13 cellular contexts compared by ENCODE assay signal in genomic region chr14:74239848-74240793, GRCh38. TPM values are rescaled to one million over a fixed set of nuclear protein-coding genes. Genes with fewer than 3 reads are reported as not detected.
DNase-seq lines count a peak whose midpoint lies in the region; TF ChIP-seq lines count a peak whose summit lies in the region.
"Had no signal": no experiment of that assay in that cellular context is flagged by ENCODE, and none has a peak within 500 bp of the region (broad histone marks: within the 10 kb centered on the region; RNA-seq: fewer than 3 reads in every experiment).

No MANE protein-coding gene starts in this region.

- H3K36me3 ChIP-seq in suprapubic skin = no peaks in the 10 kb centered on the region

- peaks cover 10% of the 10 kb centered on the region for H3K4me1 Mint-ChIP-seq in activated naive CD4-positive, alpha-beta T cell treated with anti-CD3 and anti-CD28 coated beads, Interleukin-2, amount 10 ng/mL, durations not matched to agents 7 days and 5 days

- peak overlapping the region; percentile 15 for H3K4me3 Mint-ChIP-seq in activated naive CD4-positive, alpha-beta T cell treated with anti-CD3 and anti-CD28 coated beads, Interleukin-2, amount 10 ng/mL, durations not matched to agents 7 days and 5 days

- no peak overlapping the region for H3K27ac ChIP-seq in suprapubic skin

- WGBS in suprapubic skin = 2% methylated on average over 18 of the region's 94 CpGs

- DNase-seq in activated naive CD4-positive, alpha-beta T cell treated with anti-CD3 and anti-CD28 coated beads, Interleukin-2, amount 10 ng/mL, durations not matched to agents 7 days and 5 days = no peak
- no peak for DNase-seq in activated naive CD4-positive, alpha-beta T cell treated with anti-CD3 and anti-CD28 coated beads, Interleukin-2, amount 50 U/mL, for 16 hours
- DNase-seq in astrocyte of the spinal cord (ENCODE audit: low read depth, low spot score) = peak; percentile 9
- DNase-seq in left kidney (ENCODE audit: low read depth, low spot score) = peak; percentile 42
- no peak for DNase-seq in suprapubic skin (ENCODE audit: low spot score in 2 of 2)
- no peak for DNase-seq in DMS 273 treated with DMSO at 0.1 percent for 48 hours (lab: John Stamatoyannopoulos, UW)
- DNase-seq in inferior parietal cortex (ENCODE audit: extremely low spot score) = no peak
- no peak for DNase-seq in NCI-H2029 (lab: John Stamatoyannopoulos, UW)
- DNase-seq: AML-193; hypothalamus; NCI-H1417; stimulated activated CD4-positive, alpha-beta T cell treated with anti-CD3 and anti-CD28 coated beads, Interleukin-2, amount 100 ng/mL, for 48 hours had no signal

- no peaks in the 10 kb centered on the region for H3K9me3 ChIP-seq in suprapubic skin

- TF ChIP-seq EP300 in suprapubic skin (IDR thresholded peaks at IDR 0.05) = no peak

- no peaks in the 10 kb centered on the region for H3K9me3 Mint-ChIP-seq in activated naive CD4-positive, alpha-beta T cell treated with anti-CD3 and anti-CD28 coated beads, Interleukin-2, amount 10 ng/mL, durations not matched to agents 7 days and 5 days

- no peak for TF ChIP-seq CTCF in astrocyte of the spinal cord (IDR thresholded peaks at IDR 0.05; ENCODE audit: low read depth, low read length)
- TF ChIP-seq CTCF in suprapubic skin (IDR thresholded peaks at IDR 0.05) = no peak

- no peak overlapping the region for H3K27ac Mint-ChIP-seq in activated naive CD4-positive, alpha-beta T cell treated with anti-CD3 and anti-CD28 coated beads, Interleukin-2, amount 10 ng/mL, durations not matched to agents 7 days and 5 days

- H3K4me3 ChIP-seq in astrocyte of the spinal cord (ENCODE audit: low read depth, low read length) = no peak overlapping the region
- peak overlapping the region; percentile 33 for H3K4me3 ChIP-seq in suprapubic skin

- peaks cover 84% of the 10 kb centered on the region for H3K27me3 ChIP-seq in suprapubic skin

- no peaks in the 10 kb centered on the region for H3K36me3 Mint-ChIP-seq in activated naive CD4-positive, alpha-beta T cell treated with anti-CD3 and anti-CD28 coated beads, Interleukin-2, amount 10 ng/mL, durations not matched to agents 7 days and 5 days

- peaks cover 26% of the 10 kb centered on the region for H3K4me1 ChIP-seq in suprapubic skin

- H3K27me3 Mint-ChIP-seq in activated naive CD4-positive, alpha-beta T cell treated with anti-CD3 and anti-CD28 coated beads, Interleukin-2, amount 10 ng/mL, durations not matched to agents 7 days and 5 days = peaks cover 100% of the 10 kb centered on the region

- no peak for TF ChIP-seq POLR2A in suprapubic skin (IDR thresholded peaks at IDR 0.05)

- in situ Hi-C loops in astrocyte of the spinal cord (cut with HindIII; ENCODE audit: low sequenced_read_pairs) = no loop called here

- CTCF ChIA-PET in activated naive CD4-positive, alpha-beta T cell treated with anti-CD3 and anti-CD28 coated beads, Interleukin-2, amount 10 ng/mL, durations not matched to agents 7 days and 5 days (lab: Charles Lee) = interaction anchor here (1.2 to 2.2 kb wide), 2 partner anchors 10 to 14 kb away, joined by 3 to 6 read pairs; no protein-coding TSS in a partner anchor

RNA-seq across cellular contexts. Expression of gene VSX2, which starts 0.9 kb away (rescaled TPM):
- not detected for total RNA-seq in suprapubic skin
- total RNA-seq: SK-MEL-5 had no signal

Comparison
In these comparisons a context has a peak if more than half of its experiments do, and no peak if none do; other contexts are left out.
1. DNase-seq: peak in astrocyte of the spinal cord (single experiment) and left kidney (single experiment); none in activated naive CD4-positive, alpha-beta T cell treated with anti-CD3 and anti-CD28 coated beads, Interleukin-2, amount 10 ng/mL, durations not matched to agents 7 days and 5 days (single experiment), activated naive CD4-positive, alpha-beta T cell treated with anti-CD3 and anti-CD28 coated beads, Interleukin-2, amount 50 U/mL, for 16 hours (single experiment), suprapubic skin (0 of 2), DMS 273 treated with DMSO at 0.1 percent for 48 hours (single experiment), inferior parietal cortex (single experiment) and NCI-H2029 (single experiment).